In the genomic region with DNA sequence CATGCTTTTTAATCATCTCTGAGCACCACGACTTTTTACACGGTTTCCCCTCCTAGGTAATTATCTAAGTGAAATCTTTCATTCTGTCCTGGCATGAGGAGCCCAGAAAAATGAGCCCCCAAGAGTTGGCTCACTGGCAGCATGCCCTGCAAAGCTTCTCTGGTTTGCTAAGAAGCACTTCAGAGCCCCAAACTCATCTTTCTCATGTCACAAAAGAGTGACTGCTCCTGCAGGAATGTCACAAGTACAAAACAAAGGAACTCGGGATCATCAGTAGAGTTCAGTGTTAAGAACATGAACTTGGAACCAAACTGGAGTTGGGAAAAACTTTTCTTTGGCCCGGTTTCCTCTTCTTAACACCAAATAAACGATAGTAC, we compare ENCODE assay signal across 7 cellular contexts.
DNase-seq lines count a peak whose midpoint lies in the region; ATAC-seq, FAIRE-seq and TF ChIP-seq lines count a peak whose summit lies in the region.

No MANE protein-coding gene starts in this region.

- no peaks in the 10 kb centered on the region for H3K9me3 Mint-ChIP-seq in activated T-helper 17 cell treated with anti-CD3 and anti-CD28 coated beads, Interleukin-2, amount 50 U/mL, for 72 hours

- H3K36me3 Mint-ChIP-seq in activated T-helper 17 cell treated with anti-CD3 and anti-CD28 coated beads, Interleukin-2, amount 50 U/mL, for 72 hours (ENCODE audit: low read depth) = no peaks in the 10 kb centered on the region

- no peak for FAIRE-seq in kidney (lab: Jason Lieb, UNC)

- H3K27ac ChIP-seq in HUES48 (ENCODE audit: low read depth, low read length) = peak overlapping the region; percentile 48
- peak overlapping the region in 1 of 2 donors; percentile 54 for H3K27ac ChIP-seq in kidney (ENCODE audit: low read depth in 2 of 2, low read length in 2 of 2)
- H3K27ac ChIP-seq in subcutaneous abdominal adipose tissue (ENCODE audit: low read depth, low read length) = peak overlapping the region; percentile 50

- peaks cover 23% of the 10 kb centered on the region for H3K4me1 Mint-ChIP-seq in activated T-helper 17 cell treated with anti-CD3 and anti-CD28 coated beads, Interleukin-2, amount 50 U/mL, for 72 hours

- H3K36me3 ChIP-seq in HUES48 (ENCODE audit: control insufficient read depth, insufficient read depth, low read length) = no peaks in the 10 kb centered on the region
- H3K36me3 ChIP-seq in kidney (ENCODE audit: control insufficient read depth in 1 of 2, insufficient read depth in 2 of 2, low read length in 2 of 2) = no peaks in the 10 kb centered on the region
- no peaks in the 10 kb centered on the region for H3K36me3 ChIP-seq in subcutaneous abdominal adipose tissue (ENCODE audit: control insufficient read depth in 5 of 5, insufficient read depth in 5 of 5, low read length in 5 of 5)

- no peak for DNase-seq in kidney
- no peak for DNase-seq in NCI-H82 treated with DMSO at 0.1 percent for 48 hours (lab: John Stamatoyannopoulos, UW; ENCODE audit: unreplicated experiment)
- no peak for DNase-seq in iPS-NIHi7 (ENCODE audit: extremely low spot score)

- H3K9me3 ChIP-seq in HUES48 (ENCODE audit: control insufficient read depth, insufficient read depth, low read length) (no peaks in the 10 kb centered on the region), kidney (ENCODE audit: control insufficient read depth in 1 of 2, low read length in 2 of 2) (no peaks in the 10 kb centered on the region), subcutaneous abdominal adipose tissue (ENCODE audit: control insufficient read depth in 5 of 5, low read length in 5 of 5) (no peaks in the 10 kb centered on the region)

- H3K27me3 ChIP-seq in HUES48 (ENCODE audit: control insufficient read depth, insufficient read depth, low read length) = peaks cover 5% of the 10 kb centered on the region; the same call in 1 of the 2 replicates
- no peaks in the 10 kb centered on the region for H3K27me3 ChIP-seq in subcutaneous abdominal adipose tissue (ENCODE audit: control insufficient read depth in 5 of 5, insufficient read depth in 4 of 5, low read length in 5 of 5)

- peaks cover 26% of the 10 kb centered on the region for H3K4me1 ChIP-seq in HUES48 (ENCODE audit: control insufficient read depth, insufficient read depth, low read length)
- no peaks in the 10 kb centered on the region for H3K4me1 ChIP-seq in kidney (ENCODE audit: control insufficient read depth in 1 of 2, insufficient read depth in 1 of 2, low read depth in 1 of 2, low read length in 2 of 2)
- peaks cover 0 to 15% (median 9%) of the 10 kb centered on the region in 5 donors for H3K4me1 ChIP-seq in subcutaneous abdominal adipose tissue (ENCODE audit: control insufficient read depth in 5 of 5, insufficient read depth in 5 of 5, low read length in 5 of 5)

- peaks cover 4% of the 10 kb centered on the region for H3K27me3 Mint-ChIP-seq in activated T-helper 17 cell treated with anti-CD3 and anti-CD28 coated beads, Interleukin-2, amount 50 U/mL, for 72 hours

- no peak for ATAC-seq in activated T-helper 17 cell treated with anti-CD3 and anti-CD28 coated beads, Interleukin-2, amount 50 U/mL, for 72 hours (replicated peaks)
- ATAC-seq in HG02642 (IDR thresholded peaks at IDR 0.05; ENCODE audit: poor library complexity, unreplicated experiment) = no peak

- H3K9ac ChIP-seq in HUES48 (ENCODE audit: low read depth, low read length) = no peak overlapping the region
- H3K9ac ChIP-seq in kidney (ENCODE audit: low read length in 2 of 2) = peak overlapping the region; percentile 68 to 86
- peak overlapping the region; percentile 70 to 90 (median 78) for H3K9ac ChIP-seq in subcutaneous abdominal adipose tissue (ENCODE audit: low read length in 5 of 5)

- peak overlapping the region; percentile 90 for H3K27ac Mint-ChIP-seq in activated T-helper 17 cell treated with anti-CD3 and anti-CD28 coated beads, Interleukin-2, amount 50 U/mL, for 72 hours

- intact Hi-C loops in kidney (cut with DNase I) = no loop called here

- peak overlapping the region; percentile 78 for H3K4me3 Mint-ChIP-seq in activated T-helper 17 cell treated with anti-CD3 and anti-CD28 coated beads, Interleukin-2, amount 50 U/mL, for 72 hours

- TF ChIP-seq CTCF in kidney (IDR thresholded peaks at IDR 0.05; ENCODE audit: borderline replicate concordance, extremely low read depth, insufficient read depth) = no peak

- H3K4me3 ChIP-seq in HUES48 (ENCODE audit: low read depth, low read length) (peak overlapping the region; percentile 43), kidney (ENCODE audit: low read length in 2 of 2) (peak overlapping the region; percentile 78 to 94), subcutaneous abdominal adipose tissue (ENCODE audit: low read depth in 1 of 5, low read length in 5 of 5) (peak overlapping the region; percentile 71 to 85 (median 80))
